ENCODE assay signal across 1 cellular context in the genomic region with DNA sequence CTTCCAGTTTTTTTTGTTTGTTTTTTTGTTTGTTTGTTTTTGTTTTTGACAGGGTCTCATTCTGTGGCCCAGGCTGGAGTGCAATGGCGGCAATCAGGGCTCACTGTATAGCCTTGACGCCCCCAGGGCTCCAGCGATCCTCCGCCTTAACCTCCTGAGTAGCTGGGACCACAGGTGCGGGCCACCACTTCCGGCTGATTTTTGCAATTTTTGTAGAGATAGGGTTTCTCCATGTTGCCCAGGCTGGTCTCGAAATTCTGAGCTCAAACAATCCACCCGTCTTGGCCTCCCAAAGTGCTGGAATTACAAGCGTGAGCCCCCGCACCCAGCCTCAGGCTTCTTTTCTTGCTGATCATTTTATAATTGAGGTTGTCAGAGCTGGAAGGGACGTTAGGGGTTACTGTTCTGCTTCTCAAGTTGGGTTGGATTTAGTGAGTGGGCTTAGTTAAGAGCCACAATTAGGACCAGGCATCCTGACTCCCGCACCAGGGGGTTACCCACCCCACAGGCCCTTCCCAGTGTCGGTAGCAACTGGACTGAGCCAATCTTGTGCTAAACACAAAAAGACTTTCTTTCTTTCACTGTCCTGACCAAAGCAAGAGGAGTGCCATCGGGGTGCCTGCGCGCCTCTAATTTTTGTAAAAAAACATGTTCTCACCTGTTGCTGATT.
A peak's percentile ranks its signal among the peaks of the same experiment; 100 is the strongest.
TF ChIP-seq lines count a peak whose summit lies in the region.

No MANE protein-coding gene starts in this region.

TF ChIP-seq in K562, 482 proteins besides CTCF, POLR2A, EP300 and RAD21 (continues in another document):
- TF ChIP-seq CSDE1 (IDR thresholded peaks at IDR 0.05) (no peak), MTA2 (IDR thresholded peaks at IDR 0.05; ENCODE audit: low read depth) (no peak), MED1 (CRISPR knock-in tag; IDR thresholded peaks at IDR 0.05; ENCODE audit: borderline replicate concordance) (no peak), CHCHD3 (CRISPR knock-in tag; IDR thresholded peaks at IDR 0.05) (no peak), CREBBP (IDR thresholded peaks at IDR 0.05; ENCODE audit: low read depth, low read length) (no peak), POLR2H (tag; IDR thresholded peaks at IDR 0.05; ENCODE audit: low read depth) (no peak), DEAF1 (CRISPR knock-in tag; IDR thresholded peaks at IDR 0.05) (no peak), DDX20 (tag; IDR thresholded peaks at IDR 0.05; ENCODE audit: low read depth) (no peak), DPF2 (IDR thresholded peaks at IDR 0.05) (peak; percentile 10; the same call in 1 of the 2 replicates), CHD4 (IDR thresholded peaks at IDR 0.05; ENCODE audit: insufficient read depth, insufficient replicate concordance, low read depth, low read length, poor library complexity, severe bottlenecking) (no peak), BCLAF1 (IDR thresholded peaks at IDR 0.05; ENCODE audit: borderline replicate concordance in 1 of 2, control insufficient read depth in 1 of 2, low read depth in 2 of 2, low read length in 1 of 2) (no peak), E2F6 (IDR thresholded peaks at IDR 0.05; ENCODE audit: borderline replicate concordance in 1 of 2, extremely low read depth in 1 of 2, insufficient read depth in 1 of 2, insufficient read length in 1 of 2, low read depth in 1 of 2, low read length in 1 of 2, poor library complexity in 1 of 2, severe bottlenecking in 1 of 2) (peak; percentile 34 to 74), HMGN3 (IDR thresholded peaks at IDR 0.05; ENCODE audit: borderline replicate concordance, extremely low read depth, insufficient read length, low read depth, low read length) (no peak), ZNF668 (CRISPR knock-in tag; IDR thresholded peaks at IDR 0.05) (no peak), SREBF2 (CRISPR knock-in tag; IDR thresholded peaks at IDR 0.05) (no peak), ELF4 (CRISPR knock-in tag; IDR thresholded peaks at IDR 0.05) (no peak), USF1 (CRISPR knock-in tag; IDR thresholded peaks at IDR 0.05) (no peak), PKNOX1 (IDR thresholded peaks at IDR 0.05) (no peak), ZNF436 (CRISPR knock-in tag; IDR thresholded peaks at IDR 0.05) (no peak), HDAC6 (IDR thresholded peaks at IDR 0.05; ENCODE audit: low read depth, low read length) (no peak), TCF3 (CRISPR knock-in tag; IDR thresholded peaks at IDR 0.05) (no peak; the same call in 1 of the 2 replicates), ILF3 (IDR thresholded peaks at IDR 0.05; ENCODE audit: borderline replicate concordance) (no peak), ZNF512 (tag; IDR thresholded peaks at IDR 0.05) (no peak), KLF10 (CRISPR knock-in tag; IDR thresholded peaks at IDR 0.05) (no peak), NONO (IDR thresholded peaks at IDR 0.05; ENCODE audit: low read depth in 2 of 2, low read length in 1 of 2) (0 out of 4 replicates have a peak, but pooled peaks of 1 of the 2 experiments have one; percentile 65), GTF2B (IDR thresholded peaks at IDR 0.05; ENCODE audit: extremely low read depth, insufficient read length) (no peak), SRSF7 (optimal IDR thresholded peaks at IDR 0.05; ENCODE audit: low read depth, low read length) (no peak), MLX (CRISPR knock-in tag; conservative IDR thresholded peaks at IDR 0.05) (no peak), SP1 (CRISPR knock-in tag; IDR thresholded peaks at IDR 0.05) (peak; percentile 18; the same call in 1 of the 2 replicates), TEAD1 (CRISPR knock-in tag; IDR thresholded peaks at IDR 0.05) (no peak; a peak in 1 of 4 replicates), ETV1 (tag; conservative IDR thresholded peaks at IDR 0.05; ENCODE audit: low read depth) (peak; percentile 38; the same call in 1 of the 2 replicates), HNRNPK (IDR thresholded peaks at IDR 0.05; ENCODE audit: low read depth, low read length, poor library complexity, severe bottlenecking) (no peak), ZNF785 (CRISPR knock-in tag; IDR thresholded peaks at IDR 0.05) (no peak), TAF1 (IDR thresholded peaks at IDR 0.05; ENCODE audit: control insufficient read depth, extremely low read depth, insufficient read depth, low read length, severe bottlenecking) (peak; percentile 24), ZNF224 (CRISPR knock-in tag; IDR thresholded peaks at IDR 0.05) (no peak)
- TF ChIP-seq, protein P1, sequence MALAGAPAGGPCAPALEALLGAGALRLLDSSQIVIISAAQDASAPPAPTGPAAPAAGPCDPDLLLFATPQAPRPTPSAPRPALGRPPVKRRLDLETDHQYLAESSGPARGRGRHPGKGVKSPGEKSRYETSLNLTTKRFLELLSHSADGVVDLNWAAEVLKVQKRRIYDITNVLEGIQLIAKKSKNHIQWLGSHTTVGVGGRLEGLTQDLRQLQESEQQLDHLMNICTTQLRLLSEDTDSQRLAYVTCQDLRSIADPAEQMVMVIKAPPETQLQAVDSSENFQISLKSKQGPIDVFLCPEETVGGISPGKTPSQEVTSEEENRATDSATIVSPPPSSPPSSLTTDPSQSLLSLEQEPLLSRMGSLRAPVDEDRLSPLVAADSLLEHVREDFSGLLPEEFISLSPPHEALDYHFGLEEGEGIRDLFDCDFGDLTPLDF (CRISPR knock-in tag; IDR thresholded peaks at IDR 0.05) = no peak
- TF ChIP-seq, protein P2, sequence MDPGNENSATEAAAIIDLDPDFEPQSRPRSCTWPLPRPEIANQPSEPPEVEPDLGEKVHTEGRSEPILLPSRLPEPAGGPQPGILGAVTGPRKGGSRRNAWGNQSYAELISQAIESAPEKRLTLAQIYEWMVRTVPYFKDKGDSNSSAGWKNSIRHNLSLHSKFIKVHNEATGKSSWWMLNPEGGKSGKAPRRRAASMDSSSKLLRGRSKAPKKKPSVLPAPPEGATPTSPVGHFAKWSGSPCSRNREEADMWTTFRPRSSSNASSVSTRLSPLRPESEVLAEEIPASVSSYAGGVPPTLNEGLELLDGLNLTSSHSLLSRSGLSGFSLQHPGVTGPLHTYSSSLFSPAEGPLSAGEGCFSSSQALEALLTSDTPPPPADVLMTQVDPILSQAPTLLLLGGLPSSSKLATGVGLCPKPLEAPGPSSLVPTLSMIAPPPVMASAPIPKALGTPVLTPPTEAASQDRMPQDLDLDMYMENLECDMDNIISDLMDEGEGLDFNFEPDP (CRISPR knock-in tag; IDR thresholded peaks at IDR 0.05) = no peak
- TF ChIP-seq, protein P3, sequence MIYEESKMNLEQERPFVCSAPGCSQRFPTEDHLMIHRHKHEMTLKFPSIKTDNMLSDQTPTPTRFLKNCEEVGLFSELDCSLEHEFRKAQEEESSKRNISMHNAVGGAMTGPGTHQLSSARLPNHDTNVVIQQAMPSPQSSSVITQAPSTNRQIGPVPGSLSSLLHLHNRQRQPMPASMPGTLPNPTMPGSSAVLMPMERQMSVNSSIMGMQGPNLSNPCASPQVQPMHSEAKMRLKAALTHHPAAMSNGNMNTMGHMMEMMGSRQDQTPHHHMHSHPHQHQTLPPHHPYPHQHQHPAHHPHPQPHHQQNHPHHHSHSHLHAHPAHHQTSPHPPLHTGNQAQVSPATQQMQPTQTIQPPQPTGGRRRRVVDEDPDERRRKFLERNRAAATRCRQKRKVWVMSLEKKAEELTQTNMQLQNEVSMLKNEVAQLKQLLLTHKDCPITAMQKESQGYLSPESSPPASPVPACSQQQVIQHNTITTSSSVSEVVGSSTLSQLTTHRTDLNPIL (CRISPR knock-in tag; IDR thresholded peaks at IDR 0.05) = no peak
